In the genomic region with DNA sequence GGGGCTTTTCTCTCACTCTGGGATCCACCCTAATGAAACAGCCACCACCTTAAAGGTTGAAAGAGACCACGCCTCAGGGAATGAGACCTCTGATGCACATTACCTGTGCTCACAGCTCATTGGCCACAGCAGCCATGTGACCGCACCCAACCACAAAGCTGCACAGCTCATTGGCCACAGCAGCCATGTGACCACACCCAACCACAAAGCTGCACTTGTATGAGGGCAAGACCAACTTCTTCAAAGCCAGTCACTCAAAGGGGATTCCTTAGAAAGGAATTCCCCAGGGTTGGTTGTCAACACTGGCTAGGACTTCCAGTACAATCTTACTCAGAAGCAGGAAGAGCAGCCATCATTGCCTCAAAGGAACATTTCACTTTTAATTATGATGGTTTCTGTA, we compare ENCODE assay signal across 12 cellular contexts. TPM values are rescaled to one million over a fixed set of nuclear protein-coding genes. Genes with fewer than 3 reads are reported as not detected.
DNase-seq lines count a peak whose midpoint lies in the region; ATAC-seq and TF ChIP-seq lines count a peak whose summit lies in the region.
"Had no signal": no experiment of that assay in that cellular context is flagged by ENCODE, and none has a peak within 500 bp of the region (broad histone marks: within the 10 kb centered on the region; RNA-seq: fewer than 3 reads in every experiment).

No MANE protein-coding gene starts in this region.

- H3K9me3 Mint-ChIP-seq in MCF 10A (ENCODE audit: unreplicated experiment), result no peaks in the 10 kb centered on the region

- peaks cover 19% of the 10 kb centered on the region for H3K27me3 Mint-ChIP-seq in MCF 10A (ENCODE audit: insufficient read depth, unreplicated experiment)

- in situ Hi-C loops in mammary epithelial cell (cut with MboI; ENCODE audit: low sequenced_read_pairs in 2 of 2), result no loop called here

- H3K4me1 ChIP-seq in mammary epithelial cell (ENCODE audit: insufficient read depth, low read length) (peaks cover 6% of the 10 kb centered on the region), upper lobe of right lung (no peaks in the 10 kb centered on the region)

- no peak overlapping the region for H2AFZ ChIP-seq in mammary epithelial cell (ENCODE audit: low read depth, low read length)

- intact Hi-C loops in mammary epithelial cell (cut with micrococcal nuclease), result no loop called here
- intact Hi-C loops in MCF 10A (cut with micrococcal nuclease), result no loop called here
- intact Hi-C loops in upper lobe of right lung (cut with DNase I), result no loop called here

- no peak for ATAC-seq in upper lobe of right lung
- ATAC-seq: left cardiac atrium, SK-N-SH treated with all-trans-retinoic acid at 6 μM for 48 hours had no signal

- H3K79me2 ChIP-seq in mammary epithelial cell (ENCODE audit: insufficient read depth, low read length), result no peaks in the 10 kb centered on the region

- no peaks in the 10 kb centered on the region for H3K9me3 ChIP-seq in mammary epithelial cell (replicated peaks; ENCODE audit: insufficient read depth, low read length)
- no peaks in the 10 kb centered on the region for H3K9me3 ChIP-seq in upper lobe of right lung

- H3K36me3 Mint-ChIP-seq in MCF 10A (ENCODE audit: insufficient read depth, unreplicated experiment), result no peaks in the 10 kb centered on the region

- H3K27ac ChIP-seq in mammary epithelial cell (ENCODE audit: insufficient read depth, low read depth, low read length), result no peak overlapping the region
- H3K27ac ChIP-seq in upper lobe of right lung, result no peak overlapping the region

- no peaks in the 10 kb centered on the region for H4K20me1 ChIP-seq in mammary epithelial cell (ENCODE audit: insufficient read depth, low read length)

- TF ChIP-seq CTCF in mammary epithelial cell (conservative IDR thresholded peaks at IDR 0.05 in 1 of 2, IDR thresholded peaks at IDR 0.05 in 1 of 2; ENCODE audit: extremely low read depth in 1 of 2, insufficient read depth in 1 of 2, low read depth in 1 of 2, low read length in 2 of 2) (no peak), MCF 10A (IDR thresholded peaks at IDR 0.05; ENCODE audit: unreplicated experiment) (no peak), upper lobe of right lung (IDR thresholded peaks at IDR 0.05) (no peak)

- no peak overlapping the region for H3K4me2 ChIP-seq in mammary epithelial cell (ENCODE audit: insufficient read depth, low read depth, low read length)

- H3K4me3 ChIP-seq in mammary epithelial cell (replicated peaks in 1 of 3; ENCODE audit: insufficient read depth in 1 of 3, low read depth in 2 of 3, low read length in 3 of 3), result no peak overlapping the region
- no peak overlapping the region for H3K4me3 ChIP-seq in upper lobe of right lung

- 100% methylated on average over 2 of the region's 2 CpGs for WGBS in mammary epithelial cell (ENCODE audit: low coverage, missing lambda C conversion rate)

- no peak overlapping the region for H3K27ac Mint-ChIP-seq in MCF 10A (ENCODE audit: low read depth, unreplicated experiment)
- H3K27ac Mint-ChIP-seq: H9 had no signal

- H3K4me1 Mint-ChIP-seq in MCF 10A (ENCODE audit: insufficient read depth, unreplicated experiment), result no peaks in the 10 kb centered on the region

- peak; percentile 32 for DNase-seq in mammary epithelial cell
- DNase-seq in MCF 10A (ENCODE audit: unreplicated experiment), result no peak
- peak; percentile 24 for DNase-seq in activated CD4-positive, alpha-beta T cell treated with anti-CD3 and anti-CD28 coated beads for 4 hours
- DNase-seq in glomerular visceral epithelial cell (ENCODE audit: extremely low spot score), result peak; percentile 38
- peak; percentile 32 for DNase-seq in upper lobe of right lung
- DNase-seq in ureter (ENCODE audit: low spot score), result no peak
- DNase-seq in KG1 (lab: John Stamatoyannopoulos, UW), result no peak
- DNase-seq in NCI-H1417 treated with DMSO at 0.1 percent for 48 hours (lab: John Stamatoyannopoulos, UW), result no peak
- DNase-seq: AML-193, H9, left cardiac atrium had no signal

- H3K4me3 Mint-ChIP-seq in MCF 10A (ENCODE audit: unreplicated experiment), result no peak overlapping the region
- H3K4me3 Mint-ChIP-seq: H9 had no signal

- H3K27me3 ChIP-seq in mammary epithelial cell (ENCODE audit: insufficient read depth, low read length) (no peaks in the 10 kb centered on the region), upper lobe of right lung (no peaks in the 10 kb centered on the region)

- no peak overlapping the region for H3K9ac ChIP-seq in mammary epithelial cell (ENCODE audit: insufficient read depth, low read length)

- CTCF ChIA-PET in mammary epithelial cell (lab: Charles Lee; ENCODE audit: low non-redundant PET), result interaction anchor here (0.7 kb wide), 1 partner anchor 283 kb away, joined by 3 read pairs; no protein-coding TSS in a partner anchor
- CTCF ChIA-PET in MCF 10A (lab: Yijun Ruan, JAX), result no interaction called here

- no TSS peak for BruUV-seq in mammary epithelial cell (replicated peaks; lab: Mats Ljungman, UMichigan)
- BruUV-seq in MCF 10A (replicated peaks; lab: Mats Ljungman, UMichigan), result no TSS peak

- dilution Hi-C loops in mammary epithelial cell (cut with HindIII; ENCODE audit: low sequenced_read_pairs), result no loop called here

- no peaks in the 10 kb centered on the region for H3K36me3 ChIP-seq in mammary epithelial cell (ENCODE audit: insufficient read depth, low read length)
- H3K36me3 ChIP-seq in upper lobe of right lung, result no peaks in the 10 kb centered on the region

- POLR2A ChIA-PET in MCF 10A (lab: Yijun Ruan, JAX), result no interaction called here

RNA-seq across cellular contexts. Expression of a gene that starts 43.6 kb away (rescaled TPM):
- total RNA-seq in mammary epithelial cell (1 to 10 TPM in 1 of 2 donors, under 1 TPM in 1; 0.17 to 1.4 TPM), MCF 10A (2022) (not detected in 2 replicates), upper lobe of right lung (15.3 TPM), ureter (26.1 TPM)
- polyA plus RNA-seq in mammary epithelial cell, result 1.0 TPM
- polyA minus RNA-seq in mammary epithelial cell, result not detected

Comparison
In these comparisons a context has a peak if more than half of its experiments do, and no peak if none do; other contexts are left out.
1. DNase-seq: peak in mammary epithelial cell (single experiment), activated CD4-positive, alpha-beta T cell treated with anti-CD3 and anti-CD28 coated beads for 4 hours (2 of 2), glomerular visceral epithelial cell (single experiment) and upper lobe of right lung (single experiment); none in MCF 10A (single experiment), ureter (single experiment), KG1 (single experiment) and NCI-H1417 treated with DMSO at 0.1 percent for 48 hours (single experiment).